In the genomic region with DNA sequence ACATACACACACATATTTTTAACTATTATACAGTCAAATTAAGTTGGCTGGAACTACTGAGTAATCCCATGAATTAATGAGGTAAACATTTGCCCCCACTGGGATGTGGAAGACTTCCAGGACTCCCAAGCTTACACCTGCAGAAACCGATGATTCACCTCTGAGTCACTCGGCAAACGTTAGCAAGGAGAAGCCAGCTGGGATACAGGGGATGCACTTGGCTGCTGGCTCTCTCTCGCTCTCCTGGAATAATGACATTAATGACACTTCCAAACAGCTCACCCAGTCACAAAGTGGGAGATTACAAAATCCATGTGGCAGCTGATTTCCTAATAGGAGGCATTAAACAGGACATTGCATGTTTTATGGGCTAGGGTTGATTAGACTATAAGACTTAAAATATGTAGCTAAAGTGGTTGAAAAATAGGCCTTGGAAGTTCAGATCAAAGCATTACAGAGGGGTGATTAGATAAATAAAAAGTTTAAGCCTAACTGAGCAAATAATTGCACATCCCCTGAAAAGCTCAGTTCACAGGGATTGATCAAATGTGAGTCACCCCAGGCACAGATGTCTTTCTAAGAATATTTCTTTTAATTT, we compare ENCODE assay signal across 9 cellular contexts.
DNase-seq lines count a peak whose midpoint lies in the region; ATAC-seq and TF ChIP-seq lines count a peak whose summit lies in the region.
"Had no signal": no experiment of that assay in that cellular context is flagged by ENCODE, and none has a peak within 500 bp of the region (broad histone marks: within the 10 kb centered on the region; RNA-seq: fewer than 3 reads in every experiment).

No MANE protein-coding gene starts in this region.

- 67 to 68% methylated on average over 4 of the region's 4 CpGs for whole genome bisulfite sequencing in thyroid gland, 2 donors

- no peak overlapping the region for H3K4me2 ChIP-seq in osteoblast (ENCODE audit: insufficient read depth, low read length)

- H3K27me3 ChIP-seq in A673 (replicated peaks; ENCODE audit: insufficient read depth, low read depth, low read length, poor library complexity): no peaks in the 10 kb centered on the region
- H3K27me3 ChIP-seq in RWPE2 (ENCODE audit: insufficient read depth, poor library complexity, severe bottlenecking): no peaks in the 10 kb centered on the region
- no peaks in the 10 kb centered on the region for H3K27me3 ChIP-seq in thyroid gland
- no peaks in the 10 kb centered on the region for H3K27me3 ChIP-seq in osteoblast (ENCODE audit: insufficient read depth, low read length)

- no peaks in the 10 kb centered on the region for H3K36me3 ChIP-seq in A673 (ENCODE audit: insufficient read depth, low read length, poor library complexity, severe bottlenecking)
- no peaks in the 10 kb centered on the region for H3K36me3 ChIP-seq in RWPE2 (ENCODE audit: low read depth)
- no peaks in the 10 kb centered on the region for H3K36me3 ChIP-seq in thyroid gland
- no peaks in the 10 kb centered on the region for H3K36me3 ChIP-seq in osteoblast (ENCODE audit: insufficient read depth, low read length)

- H3K4me1 ChIP-seq in A673 (ENCODE audit: insufficient read depth, low read length, poor library complexity, severe bottlenecking) (peaks cover 9% of the 10 kb centered on the region), RWPE2 (ENCODE audit: insufficient read depth, poor library complexity, severe bottlenecking) (peaks cover 16% of the 10 kb centered on the region), thyroid gland (no peaks in the 10 kb centered on the region), osteoblast (ENCODE audit: insufficient read depth, low read length) (no peaks in the 10 kb centered on the region)

- no peak for TF ChIP-seq POLR2A in thyroid gland (IDR thresholded peaks at IDR 0.05)

- POLR2A ChIA-PET in A673 (lab: Charles Lee; ENCODE audit: low non-redundant PET): no interaction called here

- CTCF ChIA-PET in A673 (lab: Charles Lee): no interaction called here

- H3K27ac ChIP-seq in A673 (ENCODE audit: low read depth, low read length, poor library complexity, severe bottlenecking) (no peak overlapping the region), RWPE2 (ENCODE audit: poor library complexity, severe bottlenecking) (peak overlapping the region; percentile 48), thyroid gland (no peak overlapping the region), osteoblast (ENCODE audit: low read depth, low read length) (no peak overlapping the region)

- intact Hi-C loops in A673 (cut with micrococcal nuclease; ENCODE audit: unreplicated experiment): no loop called here
- intact Hi-C loops in thyroid gland (cut with DNase I): no loop called here

- H3K4me3 ChIP-seq in A673 (ENCODE audit: low read depth, low read length, poor library complexity, severe bottlenecking) (no peak overlapping the region), RWPE2 (ENCODE audit: severe bottlenecking) (no peak overlapping the region), thyroid gland (replicated peaks in 1 of 3) (no peak overlapping the region), osteoblast (ENCODE audit: insufficient read depth, low read length) (no peak overlapping the region)

- peak; percentile 91 for ATAC-seq in RWPE2 (ENCODE audit: low read depth)
- ATAC-seq in GM21390 (IDR thresholded peaks at IDR 0.05; ENCODE audit: unreplicated experiment): no peak

- BruUV-seq in A673 (replicated peaks; lab: Mats Ljungman, UMichigan): no TSS peak

- H3K9me3 ChIP-seq in A673 (ENCODE audit: low read depth, low read length, poor library complexity, severe bottlenecking): no peaks in the 10 kb centered on the region
- no peaks in the 10 kb centered on the region for H3K9me3 ChIP-seq in RWPE2 (ENCODE audit: severe bottlenecking)
- no peaks in the 10 kb centered on the region for H3K9me3 ChIP-seq in thyroid gland
- no peaks in the 10 kb centered on the region for H3K9me3 ChIP-seq in osteoblast (ENCODE audit: low read depth, low read length)

- TF ChIP-seq CTCF in A673 (conservative IDR thresholded peaks at IDR 0.05; ENCODE audit: low read depth, low read length) (no peak), RWPE2 (IDR thresholded peaks at IDR 0.05; ENCODE audit: poor library complexity, severe bottlenecking) (no peak), thyroid gland (IDR thresholded peaks at IDR 0.05) (no peak), osteoblast (IDR thresholded peaks at IDR 0.05; ENCODE audit: extremely low read depth, low read depth, low read length) (no peak)

- H2AFZ ChIP-seq in osteoblast (ENCODE audit: low read length): no peak overlapping the region

- DNase-seq in A673 (ENCODE audit: low spot score) (peak; percentile 78), NCI-H1048 (lab: John Stamatoyannopoulos, UW) (peak; percentile 35), RWPE2 (ENCODE audit: low spot score) (peak; percentile 95), iPS DF 19.7 (ENCODE audit: low read depth, low spot score) (peak; percentile 78), thyroid gland (no peak), osteoblast (ENCODE audit: insufficient read length, low spot score, missing footprints) (no peak)
- DNase-seq in activated CD4-positive, alpha-beta T cell treated with anti-CD3 and anti-CD28 coated beads, Interleukin-2, amount 50 U/mL, for 48 hours: no peak
- DNase-seq: activated B cell treated with CpG ODN at 0.5 μM for 24 hours had no signal

- H3K79me2 ChIP-seq in osteoblast (ENCODE audit: insufficient read depth, low read length): no peaks in the 10 kb centered on the region

- H4K20me1 ChIP-seq in osteoblast (ENCODE audit: insufficient read depth, low read length): no peaks in the 10 kb centered on the region

Comparison
In these comparisons a context has a peak if more than half of its experiments do, and no peak if none do; other contexts are left out.
1. DNase-seq: peak in A673 (single experiment), NCI-H1048 (single experiment), RWPE2 (single experiment) and iPS DF 19.7 (single experiment); none in thyroid gland (0 of 2), osteoblast (single experiment) and activated CD4-positive, alpha-beta T cell treated with anti-CD3 and anti-CD28 coated beads, Interleukin-2, amount 50 U/mL, for 48 hours (0 of 2).